In genomic region chr11:46380340-46381045, GRCh38 we compare ENCODE assay signal across 8 cellular contexts. TPM values are rescaled to one million over a fixed set of nuclear protein-coding genes. Genes with fewer than 3 reads are reported as not detected.
DNase-seq lines count a peak whose midpoint lies in the region; ATAC-seq and TF ChIP-seq lines count a peak whose summit lies in the region.

No MANE protein-coding gene starts in this region.

- H3K9me3 ChIP-seq in neural progenitor cell (ENCODE audit: low read depth): no peaks in the 10 kb centered on the region
- H3K9me3 ChIP-seq in transverse colon: no peaks in the 10 kb centered on the region

- peak overlapping the region; percentile 73 for H3K4me3 Mint-ChIP-seq in activated T-cell treated with anti-CD3 and anti-CD28 coated beads, Interleukin-2, amount 50 U/mL, for 24 hours
- peak overlapping the region; percentile 86 for H3K4me3 Mint-ChIP-seq in neural progenitor cell

- H3K4me1 ChIP-seq in neural progenitor cell: peaks cover 22% of the 10 kb centered on the region
- peaks cover 9 to 47% (median 34%) of the 10 kb centered on the region in 4 donors for H3K4me1 ChIP-seq in transverse colon

- peaks cover 38% of the 10 kb centered on the region for H3F3A ChIP-seq in neural progenitor cell (ENCODE audit: low read depth)

- no peaks in the 10 kb centered on the region for H3K36me3 ChIP-seq in neural progenitor cell
- H3K36me3 ChIP-seq in transverse colon: peaks cover 0 to 5% (median 0%) of the 10 kb centered on the region in 4 donors

- no peak for ATAC-seq in HG03097 (IDR thresholded peaks at IDR 0.05; ENCODE audit: low FRiP score, unreplicated experiment)

- H3K9me3 Mint-ChIP-seq in activated T-cell treated with anti-CD3 and anti-CD28 coated beads, Interleukin-2, amount 50 U/mL, for 24 hours: no peaks in the 10 kb centered on the region
- H3K9me3 Mint-ChIP-seq in neural progenitor cell: no peaks in the 10 kb centered on the region

- H3K27me3 ChIP-seq in neural progenitor cell (no peaks in the 10 kb centered on the region), transverse colon (peaks cover 24% of the 10 kb centered on the region)

- peaks cover 11% of the 10 kb centered on the region for H3K4me1 Mint-ChIP-seq in activated T-cell treated with anti-CD3 and anti-CD28 coated beads, Interleukin-2, amount 50 U/mL, for 24 hours (ENCODE audit: low read depth)
- peaks cover 26% of the 10 kb centered on the region for H3K4me1 Mint-ChIP-seq in neural progenitor cell

- intact Hi-C loops in transverse colon (cut with DNase I; ENCODE audit: low total_unique reads): no loop called here

- H3K4me2 ChIP-seq in neural progenitor cell: peak overlapping the region; percentile 88

- in situ Hi-C loops in transverse colon (cut with MboI; ENCODE audit: low pct_ligation_motif_present in 1 of 4, low pct_unique_long_range_greater_than_20kb in 1 of 4, low sequenced_read_pairs in 3 of 4): loop anchor here in 2 of 4 donors (25.0 kb wide), 1 partner anchor 157 kb away; no protein-coding TSS in a partner anchor

- WGBS in transverse colon (ENCODE audit: low coverage in 1 of 2), 2 donors: 1% methylated on average over 26 of the region's 45 CpGs; no CpG with 5 or more reads in 1 of the 2 donors

- DNase-seq in DMS53 (lab: John Stamatoyannopoulos, UW) (peak; percentile 80), DMS53 treated with DMSO at 0.1 percent for 48 hours (lab: John Stamatoyannopoulos, UW; ENCODE audit: unreplicated experiment) (no peak), NCI-H345 treated with DMSO at 0.1 percent for 48 hours (lab: John Stamatoyannopoulos, UW; ENCODE audit: unreplicated experiment) (peak; percentile 26), fibroblast of mammary gland (ENCODE audit: low read depth) (peak; percentile 36), neural progenitor cell (ENCODE audit: low spot score) (peak; percentile 91), transverse colon (peak; percentile 87)
- DNase-seq in activated T-cell treated with anti-CD3 and anti-CD28 coated beads, Interleukin-2, amount 50 U/mL, for 24 hours: peak; percentile 80

- H2AFZ ChIP-seq in neural progenitor cell (replicated peaks): no peak overlapping the region

- peaks cover 39% of the 10 kb centered on the region for H3K36me3 Mint-ChIP-seq in activated T-cell treated with anti-CD3 and anti-CD28 coated beads, Interleukin-2, amount 50 U/mL, for 24 hours (ENCODE audit: low read depth)
- peaks cover 16% of the 10 kb centered on the region for H3K36me3 Mint-ChIP-seq in neural progenitor cell

- H3K4me3 ChIP-seq in fibroblast of mammary gland (ENCODE audit: control insufficient read depth, low read depth, low read length) (peak overlapping the region; percentile 55), neural progenitor cell (peak overlapping the region; percentile 88), transverse colon (peak overlapping the region; percentile 55 to 83 (median 71))

- H3K79me2 ChIP-seq in neural progenitor cell (ENCODE audit: low read depth): peaks cover 16% of the 10 kb centered on the region

- no peak for TF ChIP-seq CTCF in fibroblast of mammary gland (conservative IDR thresholded peaks at IDR 0.05; ENCODE audit: control insufficient read depth, insufficient read depth, low read depth, low read length)
- no peak for TF ChIP-seq CTCF in neural progenitor cell (IDR thresholded peaks at IDR 0.05)
- TF ChIP-seq CTCF in transverse colon (IDR thresholded peaks at IDR 0.05): no peak

- H3K27me3 Mint-ChIP-seq in activated T-cell treated with anti-CD3 and anti-CD28 coated beads, Interleukin-2, amount 50 U/mL, for 24 hours: peaks cover 31% of the 10 kb centered on the region
- no peaks in the 10 kb centered on the region for H3K27me3 Mint-ChIP-seq in neural progenitor cell (ENCODE audit: insufficient read depth, low read depth)

- peak; percentile 25 for TF ChIP-seq POLR2A in transverse colon (IDR thresholded peaks at IDR 0.05)

- no peak for TF ChIP-seq EP300 in transverse colon (IDR thresholded peaks at IDR 0.05; ENCODE audit: low read depth)

- H3K27ac ChIP-seq in neural progenitor cell (peak overlapping the region; percentile 90), transverse colon (peak overlapping the region; percentile 66 to 87 (median 79))

- peak overlapping the region; percentile 76 for H3K27ac Mint-ChIP-seq in activated T-cell treated with anti-CD3 and anti-CD28 coated beads, Interleukin-2, amount 50 U/mL, for 24 hours
- H3K27ac Mint-ChIP-seq in neural progenitor cell: peak overlapping the region; percentile 74

- H3K9ac ChIP-seq in neural progenitor cell: peak overlapping the region; percentile 42

- peaks cover 47% of the 10 kb centered on the region for H4K20me1 ChIP-seq in neural progenitor cell (ENCODE audit: low read depth)

RNA-seq across cellular contexts. Expression of gene MDK, which starts 1.0 kb away (rescaled TPM):
- total RNA-seq in neural progenitor cell (ENCODE audit: low replicate concordance) (600 and 1,035 TPM in 2 replicates), transverse colon (100 to 1,000 TPM in 3 of 4 donors, 10 to 100 TPM in 1; 34.4 to 309 (median 180) TPM)

RNA-seq across cellular contexts. Expression of gene CHRM4, which starts 11.1 kb away (rescaled TPM):
- total RNA-seq in neural progenitor cell (ENCODE audit: low replicate concordance): 0.31 TPM in 1 of 2 replicates, not detected in the other
- 1 to 10 TPM in 1 of 4 donors, under 1 TPM in 1, not detected in 2; 0.82 to 3.3 TPM for total RNA-seq in transverse colon

RNA-seq across cellular contexts. Expression of gene DGKZ, which starts 33.2 kb away (rescaled TPM):
- total RNA-seq in neural progenitor cell (ENCODE audit: low replicate concordance) (12.5 and 55.5 TPM in 2 replicates), transverse colon (100 to 1,000 TPM in 1 of 4 donors, 10 to 100 TPM in 3; 56.4 to 105 (median 67.7) TPM)
